In the genomic region with DNA sequence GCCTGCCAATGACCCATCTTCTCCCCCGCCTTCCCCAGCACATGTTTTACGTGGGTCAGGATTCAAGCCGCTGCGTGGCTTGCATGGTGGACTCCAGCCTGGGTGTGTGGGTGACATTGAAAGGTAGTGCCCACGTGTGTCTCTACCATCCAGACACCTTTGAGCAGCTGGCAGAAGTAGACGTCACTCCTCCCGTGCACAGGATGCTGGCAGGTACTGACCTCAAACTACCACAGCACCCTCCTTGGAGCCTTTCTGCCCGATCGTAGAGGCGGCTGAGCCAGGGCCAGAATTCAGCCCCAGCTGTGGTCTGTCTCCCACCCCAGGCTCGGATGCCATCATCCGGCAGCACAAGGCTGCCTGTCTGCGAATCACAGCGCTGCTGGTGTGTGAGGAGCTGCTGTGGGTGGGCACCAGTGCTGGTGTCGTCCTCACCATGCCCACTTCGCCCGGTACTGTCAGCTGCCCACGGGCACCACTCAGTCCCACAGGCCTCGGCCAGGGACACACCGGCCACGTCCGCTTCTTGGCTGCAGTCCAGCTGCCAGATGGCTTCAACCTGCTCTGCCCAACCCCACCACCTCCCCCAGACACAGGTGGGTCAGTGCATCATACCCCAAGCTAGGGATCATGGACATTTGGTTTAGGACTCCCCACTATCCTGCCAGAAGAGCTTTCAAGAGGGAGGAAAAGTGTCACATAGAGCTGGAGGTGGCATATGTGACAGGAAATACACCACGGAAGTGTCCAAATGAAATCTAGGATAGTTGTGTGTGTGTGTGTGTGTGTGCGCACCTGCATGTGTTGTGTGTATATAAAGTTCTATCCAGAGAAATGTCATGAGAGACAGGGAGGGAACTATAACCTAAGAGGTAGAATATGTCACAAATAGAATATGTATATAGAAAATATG, we compare ENCODE assay signal across 18 cellular contexts. TPM values are rescaled to one million over a fixed set of nuclear protein-coding genes. Genes with fewer than 3 reads are reported as not detected.
DNase-seq lines count a peak whose midpoint lies in the region; ATAC-seq and TF ChIP-seq lines count a peak whose summit lies in the region.
"Had no signal": no experiment of that assay in that cellular context is flagged by ENCODE, and none has a peak within 500 bp of the region (broad histone marks: within the 10 kb centered on the region; RNA-seq: fewer than 3 reads in every experiment).

No MANE protein-coding gene starts in this region.

- peaks cover 43% of the 10 kb centered on the region for H3K4me1 ChIP-seq in MM.1S (ENCODE audit: low read length)
- H3K4me1 ChIP-seq: pancreas had no signal

- H3F3A ChIP-seq in MM.1S (ENCODE audit: insufficient read depth, low read length) = peaks cover 7% of the 10 kb centered on the region; the same call in 1 of the 2 replicates

- H3K4me3 Mint-ChIP-seq in activated CD4-positive, alpha-beta T cell treated with anti-CD3 and anti-CD28 coated beads, Interleukin-2, amount 10 ng/mL, durations not matched to agents 24 days and 14 days = peak overlapping the region; percentile 7
- H3K4me3 Mint-ChIP-seq in activated naive CD8-positive, alpha-beta T cell treated with anti-CD3 and anti-CD28 coated beads, Interleukin-2, amount 50 U/mL, for 24 hours = no peak overlapping the region
- peak overlapping the region; percentile 39 for H3K4me3 Mint-ChIP-seq in stimulated activated effector memory CD8-positive, alpha-beta T cell treated with anti-CD3 and anti-CD28 coated beads, Interleukin-12 subunit alpha, Interleukin-12 subunit beta, amount 100 ng/mL, for 72 hours
- H3K4me3 Mint-ChIP-seq in type B pancreatic cell = no peak overlapping the region

- H3K9me2 ChIP-seq in MM.1S (replicated peaks; ENCODE audit: insufficient read depth, low read length) = no peaks in the 10 kb centered on the region

- H3K27me3 ChIP-seq in MM.1S (replicated peaks; ENCODE audit: insufficient read depth, low read length) = no peaks in the 10 kb centered on the region
- H3K27me3 ChIP-seq: esophagus muscularis mucosa, heart right ventricle, pancreas, stomach had no signal

- no peaks in the 10 kb centered on the region for H3K9me3 ChIP-seq in MM.1S (replicated peaks; ENCODE audit: insufficient read depth, low read length)
- H3K9me3 ChIP-seq: esophagus muscularis mucosa, heart right ventricle, pancreas, stomach had no signal

- intact Hi-C loops in activated CD4-positive, alpha-beta T cell treated with anti-CD3 and anti-CD28 coated beads, Interleukin-2, amount 10 ng/mL, durations not matched to agents 24 days and 14 days (cut with micrococcal nuclease) = no loop called here

- H3K27ac Mint-ChIP-seq in activated CD4-positive, alpha-beta T cell treated with anti-CD3 and anti-CD28 coated beads, Interleukin-2, amount 10 ng/mL, durations not matched to agents 24 days and 14 days = peak overlapping the region; percentile 46
- H3K27ac Mint-ChIP-seq in activated naive CD8-positive, alpha-beta T cell treated with anti-CD3 and anti-CD28 coated beads, Interleukin-2, amount 50 U/mL, for 24 hours = peak overlapping the region; percentile 69
- peak overlapping the region; percentile 88 for H3K27ac Mint-ChIP-seq in stimulated activated effector memory CD8-positive, alpha-beta T cell treated with anti-CD3 and anti-CD28 coated beads, Interleukin-12 subunit alpha, Interleukin-12 subunit beta, amount 100 ng/mL, for 72 hours
- no peak overlapping the region for H3K27ac Mint-ChIP-seq in type B pancreatic cell

- DNase-seq in activated CD4-positive, alpha-beta T cell treated with anti-CD3 and anti-CD28 coated beads, Interleukin-2, amount 10 ng/mL, durations not matched to agents 24 days and 14 days = no peak
- no peak for DNase-seq in activated CD4-positive, alpha-beta T cell treated with anti-CD3 and anti-CD28 coated beads, Interleukin-2, amount 50 U/mL, for 48 hours
- DNase-seq in MM.1S (no peak), type B pancreatic cell (ENCODE audit: extremely low spot score, unreplicated experiment) (no peak), kidney glomerular epithelial cell (lab: John Stamatoyannopoulos, UW) (no peak)
- DNase-seq in activated naive CD8-positive, alpha-beta T cell treated with anti-CD3 and anti-CD28 coated beads, Interleukin-2, amount 50 U/mL, for 24 hours = no peak
- DNase-seq in stimulated activated effector memory CD8-positive, alpha-beta T cell treated with anti-CD3 and anti-CD28 coated beads, Interleukin-12 subunit alpha, Interleukin-12 subunit beta, amount 100 ng/mL, for 72 hours (ENCODE audit: low spot score in 2 of 2) = no peak
- no peak for DNase-seq in effector CD4-positive, alpha-beta T cell
- DNase-seq: activated CD8-positive, alpha-beta memory T cell treated with anti-CD3 and anti-CD28 coated beads, Interleukin-2, amount 50 U/mL, for 4 hours; heart right ventricle; IMR-90; kidney; NCI-H1105 treated with DMSO at 0.1 percent for 48 hours; stomach had no signal

- no peaks in the 10 kb centered on the region for H3K27me3 Mint-ChIP-seq in activated CD4-positive, alpha-beta T cell treated with anti-CD3 and anti-CD28 coated beads, Interleukin-2, amount 10 ng/mL, durations not matched to agents 24 days and 14 days
- H3K27me3 Mint-ChIP-seq in activated naive CD8-positive, alpha-beta T cell treated with anti-CD3 and anti-CD28 coated beads, Interleukin-2, amount 50 U/mL, for 24 hours = no peaks in the 10 kb centered on the region
- H3K27me3 Mint-ChIP-seq in type B pancreatic cell = no peaks in the 10 kb centered on the region

- peaks cover 19% of the 10 kb centered on the region for H3K4me1 Mint-ChIP-seq in activated CD4-positive, alpha-beta T cell treated with anti-CD3 and anti-CD28 coated beads, Interleukin-2, amount 10 ng/mL, durations not matched to agents 24 days and 14 days
- peaks cover 29% of the 10 kb centered on the region for H3K4me1 Mint-ChIP-seq in activated naive CD8-positive, alpha-beta T cell treated with anti-CD3 and anti-CD28 coated beads, Interleukin-2, amount 50 U/mL, for 24 hours
- H3K4me1 Mint-ChIP-seq in stimulated activated effector memory CD8-positive, alpha-beta T cell treated with anti-CD3 and anti-CD28 coated beads, Interleukin-12 subunit alpha, Interleukin-12 subunit beta, amount 100 ng/mL, for 72 hours = peaks cover 26% of the 10 kb centered on the region
- peaks cover 5% of the 10 kb centered on the region for H3K4me1 Mint-ChIP-seq in type B pancreatic cell (ENCODE audit: unreplicated experiment)

- no peaks in the 10 kb centered on the region for H3K36me3 ChIP-seq in MM.1S (replicated peaks; ENCODE audit: insufficient read depth, low read length)

- H3K79me2 ChIP-seq in MM.1S (ENCODE audit: low read length) = no peaks in the 10 kb centered on the region

- no peaks in the 10 kb centered on the region for H3K9me3 Mint-ChIP-seq in activated CD4-positive, alpha-beta T cell treated with anti-CD3 and anti-CD28 coated beads, Interleukin-2, amount 10 ng/mL, durations not matched to agents 24 days and 14 days
- H3K9me3 Mint-ChIP-seq in activated naive CD8-positive, alpha-beta T cell treated with anti-CD3 and anti-CD28 coated beads, Interleukin-2, amount 50 U/mL, for 24 hours = no peaks in the 10 kb centered on the region
- peaks cover 2% of the 10 kb centered on the region for H3K9me3 Mint-ChIP-seq in stimulated activated effector memory CD8-positive, alpha-beta T cell treated with anti-CD3 and anti-CD28 coated beads, Interleukin-12 subunit alpha, Interleukin-12 subunit beta, amount 100 ng/mL, for 72 hours
- H3K9me3 Mint-ChIP-seq in type B pancreatic cell = no peaks in the 10 kb centered on the region

- no peak overlapping the region for H2AFZ ChIP-seq in MM.1S (ENCODE audit: low read length)

- TF ChIP-seq CTCF in MM.1S (IDR thresholded peaks at IDR 0.05; ENCODE audit: low read length) (no peak), type B pancreatic cell (conservative IDR thresholded peaks at IDR 0.05) (no peak)

- H3K36me3 Mint-ChIP-seq in activated CD4-positive, alpha-beta T cell treated with anti-CD3 and anti-CD28 coated beads, Interleukin-2, amount 10 ng/mL, durations not matched to agents 24 days and 14 days (ENCODE audit: low read depth) = no peaks in the 10 kb centered on the region
- no peaks in the 10 kb centered on the region for H3K36me3 Mint-ChIP-seq in activated naive CD8-positive, alpha-beta T cell treated with anti-CD3 and anti-CD28 coated beads, Interleukin-2, amount 50 U/mL, for 24 hours (ENCODE audit: low read depth)
- H3K36me3 Mint-ChIP-seq in stimulated activated effector memory CD8-positive, alpha-beta T cell treated with anti-CD3 and anti-CD28 coated beads, Interleukin-12 subunit alpha, Interleukin-12 subunit beta, amount 100 ng/mL, for 72 hours = no peaks in the 10 kb centered on the region
- peaks cover 15% of the 10 kb centered on the region for H3K36me3 Mint-ChIP-seq in type B pancreatic cell

- peak overlapping the region; percentile 14; the same call in 1 of the 2 replicates for H3K4me2 ChIP-seq in MM.1S (ENCODE audit: low read depth, low read length)

- no peak for ATAC-seq in activated naive CD8-positive, alpha-beta T cell treated with anti-CD3 and anti-CD28 coated beads, Interleukin-2, amount 50 U/mL, for 24 hours
- ATAC-seq in stimulated activated effector memory CD8-positive, alpha-beta T cell treated with anti-CD3 and anti-CD28 coated beads, Interleukin-12 subunit alpha, Interleukin-12 subunit beta, amount 100 ng/mL, for 72 hours = no peak
- ATAC-seq: heart right ventricle, pancreas had no signal

- no peak overlapping the region for H3K9ac ChIP-seq in MM.1S (ENCODE audit: low read length)

- no peak overlapping the region for H3K4me3 ChIP-seq in MM.1S (ENCODE audit: low read length)
- H3K4me3 ChIP-seq: coronary artery, esophagus muscularis mucosa, heart right ventricle, pancreas, skin epidermis, stomach had no signal

- H4K20me1 ChIP-seq in MM.1S (ENCODE audit: insufficient read depth, low read length) = no peaks in the 10 kb centered on the region

- peak overlapping the region; percentile 56 for H3K27ac ChIP-seq in MM.1S (ENCODE audit: low read length)
- H3K27ac ChIP-seq: pancreas had no signal

RNA-seq across cellular contexts. Expression of a gene that starts 10.6 kb away (rescaled TPM):
- total RNA-seq in activated CD4-positive, alpha-beta T cell treated with anti-CD3 and anti-CD28 coated beads, Interleukin-2, amount 10 ng/mL, durations not matched to agents 24 days and 14 days = 35.0 and 38.5 TPM in 2 replicates
- total RNA-seq in type B pancreatic cell (ENCODE audit: low replicate concordance) = 2.9 and 8.5 TPM in 2 replicates

RNA-seq across cellular contexts. Expression of a gene that starts 57.5 kb away (rescaled TPM):
- 0.05 TPM in 1 of 2 replicates, not detected in the other for total RNA-seq in activated CD4-positive, alpha-beta T cell treated with anti-CD3 and anti-CD28 coated beads, Interleukin-2, amount 10 ng/mL, durations not matched to agents 24 days and 14 days
- 29.2 and 69.7 TPM in 2 replicates for total RNA-seq in type B pancreatic cell (ENCODE audit: low replicate concordance)

Comparison
In these comparisons a context has a peak if more than half of its experiments do, and no peak if none do; other contexts are left out.
1. H3K4me3 Mint-ChIP-seq: peak in activated CD4-positive, alpha-beta T cell treated with anti-CD3 and anti-CD28 coated beads, Interleukin-2, amount 10 ng/mL, durations not matched to agents 24 days and 14 days (single experiment) and stimulated activated effector memory CD8-positive, alpha-beta T cell treated with anti-CD3 and anti-CD28 coated beads, Interleukin-12 subunit alpha, Interleukin-12 subunit beta, amount 100 ng/mL, for 72 hours (single experiment); none in activated naive CD8-positive, alpha-beta T cell treated with anti-CD3 and anti-CD28 coated beads, Interleukin-2, amount 50 U/mL, for 24 hours (single experiment) and type B pancreatic cell (single experiment).
2. RNA of a gene that starts 57.5 kb away (total RNA-seq): 29.2 to 69.7 TPM in type B pancreatic cell; 0.05 TPM in activated CD4-positive, alpha-beta T cell treated with anti-CD3 and anti-CD28 coated beads, Interleukin-2, amount 10 ng/mL, durations not matched to agents 24 days and 14 days; every median in the first group is over 10 times any median in the second.